Comparison of ENCODE assay signal across 19 cellular contexts in the genomic region with DNA sequence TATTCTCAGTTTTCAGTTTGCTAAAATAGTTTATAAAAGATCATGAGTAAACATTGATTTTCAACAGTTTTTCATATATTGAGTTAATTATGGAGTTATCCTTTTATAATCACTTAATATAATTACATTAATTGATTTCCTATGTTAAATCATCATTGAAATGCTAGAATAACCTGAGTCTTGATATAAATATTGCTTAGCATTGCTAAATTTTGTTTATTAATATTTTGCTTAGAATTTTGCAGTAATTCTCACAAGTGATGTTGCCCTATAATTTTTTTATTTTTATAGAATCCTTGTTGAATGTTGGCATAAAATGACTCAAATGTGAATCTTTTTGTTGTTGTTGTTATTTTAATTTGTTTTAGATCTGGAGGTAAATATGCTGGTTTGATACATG.
DNase-seq lines count a peak whose midpoint lies in the region; ATAC-seq, FAIRE-seq and TF ChIP-seq lines count a peak whose summit lies in the region.
"Had no signal": no experiment of that assay in that cellular context is flagged by ENCODE, and none has a peak within 500 bp of the region (broad histone marks: within the 10 kb centered on the region; RNA-seq: fewer than 3 reads in every experiment).

No MANE protein-coding gene starts in this region.

- H2AK9ac ChIP-seq in IMR-90 (replicated peaks; ENCODE audit: low read depth, low read length, poor library complexity), result no peak overlapping the region

- no peaks in the 10 kb centered on the region for H3K36me3 ChIP-seq in IMR-90 (ENCODE audit: control insufficient read depth, insufficient read depth, low read length)
- H3K36me3 ChIP-seq: BLaER1 treated with 17β-estradiol and CSF1 and Interleukin-3, amounts not matched to agents 10 nM and 100 nM had no signal

- no peak overlapping the region for H3K4me3 ChIP-seq in A549
- H3K4me3 ChIP-seq in IMR-90 (ENCODE audit: insufficient read depth, low read depth, low read length), result no peak overlapping the region
- H3K4me3 ChIP-seq: BLaER1 treated with 17β-estradiol and CSF1 and Interleukin-3, amounts not matched to agents 10 nM and 100 nM had no signal

- BruUV-seq in IMR-90 (replicated peaks; lab: Mats Ljungman, UMichigan), result no TSS peak

- no peak overlapping the region for H2BK120ac ChIP-seq in IMR-90 (ENCODE audit: low read depth, low read length)

- H3K9me3 ChIP-seq in A549 (no peaks in the 10 kb centered on the region), IMR-90 (ENCODE audit: control insufficient read depth, insufficient read depth, low read length) (no peaks in the 10 kb centered on the region)
- H3K9me3 ChIP-seq: BLaER1 treated with 17β-estradiol and CSF1 and Interleukin-3, amounts not matched to agents 10 nM and 100 nM; Caco-2 had no signal

- no peak for FAIRE-seq in A549 (lab: Jason Lieb, UNC)
- peak; percentile 66 for FAIRE-seq in colon (lab: Jason Lieb, UNC)
- FAIRE-seq: A204.1, G401.6, GM12891, GM19239 had no signal

- H3K27ac ChIP-seq in A549 (no peak overlapping the region), IMR-90 (ENCODE audit: insufficient read depth, low read length) (no peak overlapping the region), foreskin keratinocyte (no peak overlapping the region)
- H3K27ac ChIP-seq: BLaER1 treated with 17β-estradiol and CSF1 and Interleukin-3, amounts not matched to agents 10 nM and 100 nM; C4-2B had no signal

- no peak overlapping the region for H4K5ac ChIP-seq in IMR-90 (ENCODE audit: low read depth, low read length)

- TF ChIP-seq RAD21 in A549 (conservative IDR thresholded peaks at IDR 0.05 in 1 of 2, IDR thresholded peaks at IDR 0.05 in 1 of 2) (no peak), IMR-90 (IDR thresholded peaks at IDR 0.05; ENCODE audit: low read length) (no peak)

- dilution Hi-C loops in IMR-90 (cut with HindIII; ENCODE audit: low sequenced_read_pairs, unreplicated experiment), result no loop called here

- no peak overlapping the region for H2BK15ac ChIP-seq in IMR-90 (ENCODE audit: low read depth, low read length)

- H3K4me2 ChIP-seq in A549 (no peak overlapping the region), IMR-90 (ENCODE audit: low read depth, low read length) (no peak overlapping the region)
- H3K4me2 ChIP-seq: BLaER1 treated with 17β-estradiol and CSF1 and Interleukin-3, amounts not matched to agents 10 nM and 100 nM had no signal

- in situ Hi-C loops in IMR-90 (cut with MboI; ENCODE audit: low sequenced_read_pairs), result no loop called here

- H3K79me1 ChIP-seq in IMR-90 (ENCODE audit: low read depth in 1 of 2, low read length in 2 of 2), result no peaks in the 10 kb centered on the region

- H3K9ac ChIP-seq in IMR-90 (ENCODE audit: low read depth, low read length), result no peak overlapping the region
- H3K9ac ChIP-seq: BLaER1 treated with 17β-estradiol and CSF1 and Interleukin-3, amounts not matched to agents 10 nM and 100 nM had no signal

- TF ChIP-seq EP300 in A549 (IDR thresholded peaks at IDR 0.05), result no peak

- DNase-seq in A549 (ENCODE audit: low read depth in 1 of 2, low spot score in 1 of 2) (no peak), IMR-90 (no peak), foreskin keratinocyte (no peak)
- DNase-seq: 8988T; AML-193; Caco-2; Calu3; CD4-positive, alpha-beta T cell; CD8-positive, alpha-beta T cell; DMS79 treated with DMSO at 0.1 percent for 48 hours; GF-D8 had no signal

- no peaks in the 10 kb centered on the region for H3K9me1 ChIP-seq in IMR-90 (ENCODE audit: insufficient read depth, low read length)

- no peak overlapping the region for H3K56ac ChIP-seq in IMR-90 (ENCODE audit: extremely low read depth, insufficient read depth, low read length)

- intact Hi-C loops in IMR-90 (cut with micrococcal nuclease), result no loop called here

- no peak overlapping the region for H2BK20ac ChIP-seq in IMR-90 (ENCODE audit: low read depth, low read length)

- ATAC-seq in A549, result no peak
- ATAC-seq in IMR-90 (ENCODE audit: low read depth), result no peak
- ATAC-seq in HG03469 (IDR thresholded peaks at IDR 0.05; ENCODE audit: unreplicated experiment), result no peak
- ATAC-seq in foreskin keratinocyte, result no peak
- ATAC-seq: CD8-positive, alpha-beta T cell had no signal

- no peak overlapping the region for H2BK5ac ChIP-seq in IMR-90 (ENCODE audit: low read depth, low read length, poor library complexity, severe bottlenecking)

- TF ChIP-seq POLR2A in A549 (IDR thresholded peaks at IDR 0.05; ENCODE audit: low read length) (no peak), IMR-90 (IDR thresholded peaks at IDR 0.05; ENCODE audit: low read depth, low read length) (no peak)

- H3K4me1 ChIP-seq in A549 (no peaks in the 10 kb centered on the region), IMR-90 (ENCODE audit: control insufficient read depth, insufficient read depth, low read length) (no peaks in the 10 kb centered on the region), foreskin keratinocyte (no peaks in the 10 kb centered on the region)
- H3K4me1 ChIP-seq: BLaER1 treated with 17β-estradiol and CSF1 and Interleukin-3, amounts not matched to agents 10 nM and 100 nM; Caco-2 had no signal

- H3K14ac ChIP-seq in IMR-90 (replicated peaks; ENCODE audit: low read depth, low read length), result no peak overlapping the region

- H4K91ac ChIP-seq in IMR-90 (ENCODE audit: insufficient read depth, low read depth, low read length), result no peak overlapping the region

- no peak overlapping the region for H2AK5ac ChIP-seq in IMR-90 (ENCODE audit: low read depth, low read length)

- H3K4ac ChIP-seq in IMR-90 (ENCODE audit: low read depth, low read length), result no peak overlapping the region

- H2AFZ ChIP-seq in IMR-90 (replicated peaks; ENCODE audit: low read length, poor library complexity), result no peak overlapping the region

- H3K18ac ChIP-seq in IMR-90 (ENCODE audit: low read depth, low read length), result no peak overlapping the region

- H3K27me3 ChIP-seq in IMR-90 (ENCODE audit: control insufficient read depth, insufficient read depth, low read length) (no peaks in the 10 kb centered on the region), foreskin keratinocyte (no peaks in the 10 kb centered on the region)
- H3K27me3 ChIP-seq: BLaER1 treated with 17β-estradiol and CSF1 and Interleukin-3, amounts not matched to agents 10 nM and 100 nM had no signal

- H4K8ac ChIP-seq in IMR-90 (ENCODE audit: low read depth in 2 of 2, low read length in 2 of 2), result no peak overlapping the region

- H3K23ac ChIP-seq in IMR-90 (ENCODE audit: low read depth, low read length), result no peak overlapping the region

- CTCF ChIA-PET in A549 (lab: Yijun Ruan, JAX), result no interaction called here
- CTCF ChIA-PET in IMR-90 (lab: Yijun Ruan, JAX), result no interaction called here

- no peaks in the 10 kb centered on the region for H4K20me1 ChIP-seq in IMR-90 (ENCODE audit: insufficient read depth, low read length)
- H4K20me1 ChIP-seq: BLaER1 treated with 17β-estradiol and CSF1 and Interleukin-3, amounts not matched to agents 10 nM and 100 nM had no signal

- POLR2A ChIA-PET in A549 (lab: Yijun Ruan, JAX) (no interaction called here), IMR-90 (lab: Charles Lee; ENCODE audit: unreplicated experiment) (no interaction called here)

- TF ChIP-seq CTCF in A549 (IDR thresholded peaks at IDR 0.05), result no peak
- TF ChIP-seq CTCF in IMR-90 (conservative IDR thresholded peaks at IDR 0.05; ENCODE audit: low read depth, low read length), result no peak
- TF ChIP-seq CTCF in foreskin keratinocyte (conservative IDR thresholded peaks at IDR 0.05), result no peak

TF ChIP-seq in A549, 52 proteins besides CTCF, POLR2A, EP300 and RAD21:
- TF ChIP-seq GATA3 (IDR thresholded peaks at IDR 0.05; ENCODE audit: borderline replicate concordance) (no peak), MAFK (IDR thresholded peaks at IDR 0.05; ENCODE audit: partially characterized antibody) (peak; percentile 45), MAZ (IDR thresholded peaks at IDR 0.05; ENCODE audit: borderline replicate concordance, low read depth, low read length) (no peak)

TF ChIP-seq in IMR-90, 13 proteins besides CTCF, POLR2A, EP300 and RAD21:
- no peak for TF ChIP-seq BHLHE40 (IDR thresholded peaks at IDR 0.05; ENCODE audit: low read depth, low read length)
- TF ChIP-seq CEBPB (IDR thresholded peaks at IDR 0.05; ENCODE audit: low read depth, low read length), result no peak
- peak; percentile 57 for TF ChIP-seq MAFK (IDR thresholded peaks at IDR 0.05; ENCODE audit: low read depth, low read length)
TF ChIP-seq in IMR-90: peak in this region for 1.
